8 cellular contexts compared by ENCODE assay signal in genomic region chr16:47459603-47460002, GRCh38. TPM values are rescaled to one million over a fixed set of nuclear protein-coding genes. Genes with fewer than 3 reads are reported as not detected.
A peak's percentile ranks its signal among the peaks of the same experiment; 100 is the strongest.
DNase-seq lines count a peak whose midpoint lies in the region; ATAC-seq, FAIRE-seq and TF ChIP-seq lines count a peak whose summit lies in the region.

No MANE protein-coding gene starts in this region.

- intact Hi-C loops in right lobe of liver (cut with DNase I) = no loop called here

- no peaks in the 10 kb centered on the region for H3K27me3 ChIP-seq in right lobe of liver
- no peaks in the 10 kb centered on the region for H3K27me3 ChIP-seq in tibial nerve

- TF ChIP-seq CTCF in right lobe of liver (IDR thresholded peaks at IDR 0.05) = no peak
- TF ChIP-seq CTCF in tibial nerve (IDR thresholded peaks at IDR 0.05) = no peak

- H3K4me1 ChIP-seq in right lobe of liver = peaks cover 0 to 19% (median 0%) of the 10 kb centered on the region in 4 donors
- H3K4me1 ChIP-seq in tibial nerve = peaks cover 0 to 57% (median 33%) of the 10 kb centered on the region in 4 donors

- peaks cover 66% of the 10 kb centered on the region for H3K4me1 Mint-ChIP-seq in activated naive CD4-positive, alpha-beta T cell treated with anti-CD3 and anti-CD28 coated beads, Interleukin-2, amount 50 U/mL, for 24 hours
- H3K4me1 Mint-ChIP-seq in activated naive CD8-positive, alpha-beta T cell (ENCODE audit: low read depth) = peaks cover 61% of the 10 kb centered on the region

- POLR2A ChIA-PET in HEK293T (lab: Yijun Ruan, JAX) = interaction anchor here (1.7 to 2.2 kb wide), 3 partner anchors 8 to 315 kb away, joined by 5 to 9 read pairs (median 7); partner anchors contain the start of gene NETO2

- CTCF ChIA-PET in HEK293T (lab: Yijun Ruan, JAX) = no interaction called here

- no peaks in the 10 kb centered on the region for H3K9me3 Mint-ChIP-seq in activated naive CD4-positive, alpha-beta T cell treated with anti-CD3 and anti-CD28 coated beads, Interleukin-2, amount 50 U/mL, for 24 hours
- no peaks in the 10 kb centered on the region for H3K9me3 Mint-ChIP-seq in activated naive CD8-positive, alpha-beta T cell (ENCODE audit: low read depth)

- peaks cover 0 to 17% (median 0%) of the 10 kb centered on the region in 4 donors for H3K36me3 ChIP-seq in right lobe of liver
- peaks cover 0 to 26% (median 0%) of the 10 kb centered on the region in 3 donors for H3K36me3 ChIP-seq in tibial nerve

- H3K4me3 ChIP-seq in right lobe of liver (peak overlapping the region; percentile 79 to 98 (median 83)), tibial nerve (peak overlapping the region in 2 of 4 donors; percentile 84 to 89)

- peak overlapping the region; percentile 91 for H3K27ac Mint-ChIP-seq in activated naive CD4-positive, alpha-beta T cell treated with anti-CD3 and anti-CD28 coated beads, Interleukin-2, amount 50 U/mL, for 24 hours
- peak overlapping the region; percentile 99 for H3K27ac Mint-ChIP-seq in activated naive CD8-positive, alpha-beta T cell

- TF ChIP-seq EP300 in tibial nerve (IDR thresholded peaks at IDR 0.05) = no peak

- H3K27ac ChIP-seq in right lobe of liver (no peak overlapping the region), tibial nerve (peak overlapping the region in 3 of 4 donors; percentile 94 to 97 (median 97))

- H3K36me3 Mint-ChIP-seq in activated naive CD4-positive, alpha-beta T cell treated with anti-CD3 and anti-CD28 coated beads, Interleukin-2, amount 50 U/mL, for 24 hours = peaks cover 9% of the 10 kb centered on the region
- H3K36me3 Mint-ChIP-seq in activated naive CD8-positive, alpha-beta T cell = peaks cover 9% of the 10 kb centered on the region

- ATAC-seq in right lobe of liver (no peak), GM19324 (IDR thresholded peaks at IDR 0.05; ENCODE audit: low FRiP score, unreplicated experiment) (no peak)

- 83% methylated on average over 1 of the region's 1 CpG for WGBS in right lobe of liver (ENCODE audit: insufficient coverage, low coverage, low lambda C conversion rate, missing lambda C conversion rate)
- WGBS in tibial nerve, 2 donors = 80 to 89% methylated on average over 1 of the region's 1 CpG

- DNase-seq in activated naive CD4-positive, alpha-beta T cell treated with Interleukin-2 at 50 U/mL for 16 hours = no peak
- DNase-seq in right lobe of liver (no peak), tibial nerve (ENCODE audit: low spot score in 2 of 2) (no peak), HEK293T (ENCODE audit: extremely low spot score) (no peak), RCC 7860 (ENCODE audit: low spot score) (no peak)

- H3K4me3 Mint-ChIP-seq in activated naive CD4-positive, alpha-beta T cell treated with anti-CD3 and anti-CD28 coated beads, Interleukin-2, amount 50 U/mL, for 24 hours = peak overlapping the region; percentile 90
- H3K4me3 Mint-ChIP-seq in activated naive CD8-positive, alpha-beta T cell = peak overlapping the region; percentile 99

- no peak for FAIRE-seq in RCC 7860 (lab: Jason Lieb, UNC)

- H3K9me3 ChIP-seq in right lobe of liver (no peaks in the 10 kb centered on the region), tibial nerve (no peaks in the 10 kb centered on the region)

- H3K27me3 Mint-ChIP-seq in activated naive CD4-positive, alpha-beta T cell treated with anti-CD3 and anti-CD28 coated beads, Interleukin-2, amount 50 U/mL, for 24 hours = no peaks in the 10 kb centered on the region
- H3K27me3 Mint-ChIP-seq in activated naive CD8-positive, alpha-beta T cell = no peaks in the 10 kb centered on the region

- TF ChIP-seq POLR2A in right lobe of liver (IDR thresholded peaks at IDR 0.05) (no peak), tibial nerve (IDR thresholded peaks at IDR 0.05) (no peak)

TF ChIP-seq in HEK293T, 16 proteins besides CTCF, POLR2A, EP300 and RAD21:
- no peak for TF ChIP-seq ZNF384 (IDR thresholded peaks at IDR 0.05)

RNA-seq across cellular contexts. Expression of gene ITFG1, which starts 1.3 kb away (rescaled TPM):
- total RNA-seq in right lobe of liver (10 to 100 TPM; 29.9 to 43.8 (median 39.2) TPM), tibial nerve (10 to 100 TPM; 36.6 to 52.1 (median 40.9) TPM)

RNA-seq across cellular contexts. Expression of gene PHKB, which starts 1.5 kb away (rescaled TPM):
- total RNA-seq in right lobe of liver = 10 to 100 TPM; 28.9 to 45.3 (median 35.4) TPM
- total RNA-seq in tibial nerve = 10 to 100 TPM; 80.1 to 93.7 (median 82.4) TPM

Comparison
In these comparisons a context has a peak if more than half of its experiments do, and no peak if none do; other contexts are left out.
1. H3K27ac ChIP-seq: peak in tibial nerve (3 of 4); none in right lobe of liver (0 of 3).